In the genomic region with DNA sequence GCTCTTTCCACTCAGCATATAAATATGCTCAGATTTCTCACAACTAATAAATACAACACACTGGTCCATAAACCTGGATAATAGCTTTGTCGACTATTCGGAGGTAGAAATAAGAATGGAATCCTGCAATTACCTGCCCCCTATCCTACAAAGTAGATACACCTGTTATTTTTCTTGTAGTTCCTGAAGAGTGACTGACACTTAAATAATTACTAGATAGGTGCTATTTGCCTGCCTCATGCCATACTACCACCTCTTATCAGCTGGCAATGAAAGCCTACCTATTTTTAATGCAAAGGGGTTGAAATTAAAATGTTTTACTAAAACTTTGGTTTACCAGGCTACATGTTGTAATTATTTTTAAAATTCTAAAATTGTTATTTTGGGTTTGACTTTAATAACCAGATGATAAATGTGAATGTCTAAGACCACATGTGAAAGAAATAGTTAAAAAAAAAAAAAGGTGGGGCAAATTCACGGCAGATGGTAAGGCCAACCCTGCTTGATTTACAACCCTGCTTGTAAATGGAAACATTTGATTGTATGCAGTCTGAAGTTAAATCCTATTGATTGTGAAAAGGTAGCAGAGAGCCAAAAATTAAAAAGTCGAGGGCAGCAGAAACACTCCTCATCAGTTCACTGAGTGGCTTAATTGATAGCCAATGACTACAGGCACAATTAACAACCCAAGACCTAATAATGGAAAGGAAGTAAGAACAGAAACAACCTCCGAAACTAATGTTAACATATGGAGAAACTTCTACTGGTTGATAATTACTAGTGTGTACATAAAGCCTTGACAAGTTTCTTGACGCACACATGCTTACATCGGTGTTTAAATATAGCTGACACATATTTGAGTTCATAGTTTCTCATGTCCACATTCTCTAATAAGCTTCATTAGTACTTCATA, we compare ENCODE assay signal across 18 cellular contexts. TPM values are rescaled to one million over a fixed set of nuclear protein-coding genes. Genes with fewer than 3 reads are reported as not detected.
DNase-seq lines count a peak whose midpoint lies in the region; ATAC-seq, FAIRE-seq and TF ChIP-seq lines count a peak whose summit lies in the region.
"Had no signal": no experiment of that assay in that cellular context is flagged by ENCODE, and none has a peak within 500 bp of the region (broad histone marks: within the 10 kb centered on the region; RNA-seq: fewer than 3 reads in every experiment).

No MANE protein-coding gene starts in this region.

- H3K9me3 Mint-ChIP-seq in activated CD8-positive, alpha-beta memory T cell treated with anti-CD3 and anti-CD28 coated beads, Interleukin-2, amount 10 ng/mL, durations not matched to agents 7 days and 5 days (ENCODE audit: low read depth): no peaks in the 10 kb centered on the region
- H3K9me3 Mint-ChIP-seq: CD4-positive, alpha-beta T cell had no signal

- H3K4me3 ChIP-seq in OCI-LY3 (ENCODE audit: low read length) (peak overlapping the region; percentile 56), pancreas (peak overlapping the region in 1 of 4 donors; percentile 10)
- H3K4me3 ChIP-seq: GM23338, sigmoid colon had no signal

- H3K9me3 ChIP-seq in OCI-LY3 (ENCODE audit: insufficient read depth, low read length): no peaks in the 10 kb centered on the region
- no peaks in the 10 kb centered on the region for H3K9me3 ChIP-seq in pancreas
- H3K9me3 ChIP-seq: sigmoid colon had no signal

- FAIRE-seq in pancreas (lab: Jason Lieb, UNC): no peak
- FAIRE-seq: HepG2 had no signal

- H3K36me3 ChIP-seq in OCI-LY3 (replicated peaks; ENCODE audit: low read depth, low read length) (peaks cover 2% of the 10 kb centered on the region), pancreas (no peaks in the 10 kb centered on the region)
- H3K36me3 ChIP-seq: brain microvascular endothelial cell, sigmoid colon had no signal

- H3K27me3 ChIP-seq in OCI-LY3 (ENCODE audit: low read depth, low read length) (no peaks in the 10 kb centered on the region), pancreas (no peaks in the 10 kb centered on the region)
- H3K27me3 ChIP-seq: brain microvascular endothelial cell, foreskin keratinocyte, sigmoid colon had no signal

- WGBS in pancreas, 2 donors: 24 to 25% methylated on average over 7 of the region's 7 CpGs

- TF ChIP-seq CTCF in OCI-LY3 (IDR thresholded peaks at IDR 0.05; ENCODE audit: low read depth, low read length) (no peak), pancreas (IDR thresholded peaks at IDR 0.05) (no peak)

- peak overlapping the region; percentile 11 for H3K27ac Mint-ChIP-seq in activated CD8-positive, alpha-beta memory T cell treated with anti-CD3 and anti-CD28 coated beads, Interleukin-2, amount 10 ng/mL, durations not matched to agents 7 days and 5 days
- H3K27ac Mint-ChIP-seq: GM23338 had no signal

- ATAC-seq in activated CD8-positive, alpha-beta memory T cell treated with anti-CD3 and anti-CD28 coated beads, Interleukin-2, amount 10 ng/mL, durations not matched to agents 7 days and 5 days: no peak
- ATAC-seq in HG02678 (IDR thresholded peaks at IDR 0.05; ENCODE audit: unreplicated experiment) (peak; percentile 61), pancreas (peak; percentile 55 to 80 (median 71)), GM19035 (IDR thresholded peaks at IDR 0.05; ENCODE audit: unreplicated experiment) (no peak), GM18517 (IDR thresholded peaks at IDR 0.05; ENCODE audit: unreplicated experiment) (no peak), HG03520 (IDR thresholded peaks at IDR 0.05; ENCODE audit: unreplicated experiment) (no peak)
- ATAC-seq: foreskin keratinocyte, GM23338, HepG2, T-helper 17 cell had no signal

- peaks cover 91% of the 10 kb centered on the region for H3K79me2 ChIP-seq in OCI-LY3 (ENCODE audit: low read length)

- peaks cover 10% of the 10 kb centered on the region for H3K36me3 Mint-ChIP-seq in activated CD8-positive, alpha-beta memory T cell treated with anti-CD3 and anti-CD28 coated beads, Interleukin-2, amount 10 ng/mL, durations not matched to agents 7 days and 5 days

- H4K20me1 ChIP-seq in OCI-LY3 (ENCODE audit: insufficient read depth, low read length): peaks cover 2% of the 10 kb centered on the region; the same call in 1 of the 2 replicates

- intact Hi-C loops in pancreas (cut with DNase I): no loop called here

- H3K9ac ChIP-seq in OCI-LY3 (ENCODE audit: low read length): peak overlapping the region; percentile 35; the same call in 1 of the 2 replicates

- H2AFZ ChIP-seq in OCI-LY3 (ENCODE audit: low read depth, low read length): no peak overlapping the region
- H2AFZ ChIP-seq: GM23338 had no signal

- peak overlapping the region; percentile 79 for H3K4me2 ChIP-seq in OCI-LY3 (ENCODE audit: low read length)
- H3K4me2 ChIP-seq: GM23338 had no signal

- H3K4me3 Mint-ChIP-seq in activated CD8-positive, alpha-beta memory T cell treated with anti-CD3 and anti-CD28 coated beads, Interleukin-2, amount 10 ng/mL, durations not matched to agents 7 days and 5 days: no peak overlapping the region
- H3K4me3 Mint-ChIP-seq: GM23338 had no signal

- peak overlapping the region; percentile 69 for H3K27ac ChIP-seq in OCI-LY3 (ENCODE audit: low read length)
- peak overlapping the region in 1 of 4 donors; percentile 7 for H3K27ac ChIP-seq in pancreas
- H3K27ac ChIP-seq: brain microvascular endothelial cell, foreskin keratinocyte, sigmoid colon had no signal

- DNase-seq in activated CD8-positive, alpha-beta memory T cell treated with anti-CD3 and anti-CD28 coated beads, Interleukin-2, amount 10 ng/mL, durations not matched to agents 7 days and 5 days: no peak
- no peak for DNase-seq in activated CD8-positive, alpha-beta memory T cell treated with anti-CD3 and anti-CD28 coated beads, Interleukin-2, amount 50 U/mL, for 48 hours
- no peak for DNase-seq in pancreas
- DNase-seq: brain microvascular endothelial cell; CD4-positive, alpha-beta T cell; cortex of kidney; foreskin keratinocyte; occipital lobe; Right ventricle myocardium superior; sigmoid colon; T-helper 17 cell had no signal

- H3K27me3 Mint-ChIP-seq in activated CD8-positive, alpha-beta memory T cell treated with anti-CD3 and anti-CD28 coated beads, Interleukin-2, amount 10 ng/mL, durations not matched to agents 7 days and 5 days: no peaks in the 10 kb centered on the region
- H3K27me3 Mint-ChIP-seq: CD4-positive, alpha-beta T cell had no signal

- H3K4me1 ChIP-seq in OCI-LY3 (ENCODE audit: low read length) (peaks cover 53% of the 10 kb centered on the region), pancreas (peaks cover 5 to 13% (median 8%) of the 10 kb centered on the region in 3 donors)

- CTCF ChIA-PET in activated CD8-positive, alpha-beta memory T cell treated with anti-CD3 and anti-CD28 coated beads, Interleukin-2, amount 10 ng/mL, durations not matched to agents 7 days and 5 days (lab: Charles Lee): interaction anchor here (1.4 to 1.8 kb wide), 5 partner anchors 8 to 292 kb away, joined by 4 to 9 read pairs (median 6); a partner anchor contains a TSS

- peaks cover 33% of the 10 kb centered on the region for H3K4me1 Mint-ChIP-seq in activated CD8-positive, alpha-beta memory T cell treated with anti-CD3 and anti-CD28 coated beads, Interleukin-2, amount 10 ng/mL, durations not matched to agents 7 days and 5 days

RNA-seq across cellular contexts. Expression of a gene that starts 8.9 kb away (rescaled TPM):
- 10 to 100 TPM; 29.1 to 33.0 TPM for total RNA-seq in activated CD8-positive, alpha-beta memory T cell treated with anti-CD3 and anti-CD28 coated beads, Interleukin-2, amount 10 ng/mL, durations not matched to agents 7 days and 5 days
- total RNA-seq in pancreas: 10 to 100 TPM in 5 of 6 donors, 1 to 10 TPM in 1; 9.1 to 27.6 (median 12.5) TPM
- 1 to 10 TPM; 1.8 to 4.6 TPM for polyA plus RNA-seq in pancreas

RNA-seq across cellular contexts. Expression of a gene that starts 9.7 kb away (rescaled TPM):
- total RNA-seq in activated CD8-positive, alpha-beta memory T cell treated with anti-CD3 and anti-CD28 coated beads, Interleukin-2, amount 10 ng/mL, durations not matched to agents 7 days and 5 days: 10 to 100 TPM; 36.4 to 46.3 TPM
- total RNA-seq in pancreas: 10 to 100 TPM; 11.0 to 20.5 (median 13.8) TPM
- 10 to 100 TPM in 1 of 2 donors, 1 to 10 TPM in 1; 7.8 to 12.0 TPM for polyA plus RNA-seq in pancreas

Comparison
In these comparisons a context has a peak if more than half of its experiments do, and no peak if none do; other contexts are left out.
1. ATAC-seq: peak in HG02678 (single experiment) and pancreas (4 of 4); none in activated CD8-positive, alpha-beta memory T cell treated with anti-CD3 and anti-CD28 coated beads, Interleukin-2, amount 10 ng/mL, durations not matched to agents 7 days and 5 days (single experiment), GM19035 (single experiment), GM18517 (single experiment) and HG03520 (single experiment).